In genomic region chr1:45687014-45687752, GRCh38 we compare ENCODE assay signal across 8 cellular contexts. TPM values are rescaled to one million over a fixed set of nuclear protein-coding genes. Genes with fewer than 3 reads are reported as not detected.
A peak's percentile ranks its signal among the peaks of the same experiment; 100 is the strongest.
DNase-seq lines count a peak whose midpoint lies in the region; ATAC-seq, FAIRE-seq and TF ChIP-seq lines count a peak whose summit lies in the region.

No MANE protein-coding gene starts in this region.

- peak in 1 of 7 experiments; percentile 1 for TF ChIP-seq CTCF in body of pancreas (IDR thresholded peaks at IDR 0.05)

- 0% methylated on average over 8 to 44 of the region's 44 CpGs for WGBS in body of pancreas, 2 donors

- peak overlapping the region; percentile 96 for H3K4me3 ChIP-seq in body of pancreas

- DNase-seq in A172 (ENCODE audit: low spot score) (peak; percentile 95), NCI-H2107 (lab: John Stamatoyannopoulos, UW) (peak; percentile 97), body of pancreas (peak; percentile 97 to 99 (median 98)), iPS DF 19.7 (ENCODE audit: low read depth, low spot score) (peak; percentile 94), sciatic nerve (ENCODE audit: low spot score) (peak; percentile 97)

- intact Hi-C loops in body of pancreas (cut with DNase I) = no loop called here
- intact Hi-C loops in sciatic nerve (cut with DNase I) = no loop called here

- no peaks in the 10 kb centered on the region for H3K9me3 ChIP-seq in body of pancreas

- no peaks in the 10 kb centered on the region for H3K36me3 ChIP-seq in body of pancreas (replicated peaks in 1 of 2; ENCODE audit: insufficient read depth in 1 of 2, low read depth in 2 of 2)

- TF ChIP-seq POLR2A in GM18526 (IDR thresholded peaks at IDR 0.05; ENCODE audit: extremely low read depth, insufficient read length) = peak; percentile 98
- peak; percentile 82 to 97 (median 96) for TF ChIP-seq POLR2A in body of pancreas (IDR thresholded peaks at IDR 0.05)

- peak; percentile 75 for ATAC-seq in HG03064 (IDR thresholded peaks at IDR 0.05; ENCODE audit: low read depth, unreplicated experiment)
- ATAC-seq in body of pancreas = peak; percentile 90
- ATAC-seq in sciatic nerve = peak; percentile 97

- H3K27me3 ChIP-seq in body of pancreas = no peaks in the 10 kb centered on the region

- H3K4me1 ChIP-seq in body of pancreas = peaks cover 36% of the 10 kb centered on the region

- FAIRE-seq in TTC549 (lab: Jason Lieb, UNC) = peak; percentile 88

- H3K27ac ChIP-seq in body of pancreas = peak overlapping the region; percentile 93 to 96 (median 95)

RNA-seq across cellular contexts. Expression of gene TMEM69, which starts 0.8 kb away (rescaled TPM):
- 41.8 and 44.8 TPM in 2 replicates for total RNA-seq in A172 (2014; rRNA removed; shearing (Covaris generic))
- total RNA-seq in body of pancreas (10 to 100 TPM; 11.9 to 12.5 TPM), sciatic nerve (14.0 TPM)

RNA-seq across cellular contexts. Expression of gene GPBP1L1, which starts 0.8 kb away (rescaled TPM):
- 64.5 and 103 TPM in 2 replicates for total RNA-seq in A172 (2014; rRNA removed; shearing (Covaris generic))
- total RNA-seq in body of pancreas (10 to 100 TPM; 61.0 to 90.0 TPM), sciatic nerve (102 TPM)

Comparison
In these comparisons a context has a peak if more than half of its experiments do, and no peak if none do; other contexts are left out.
1. Peak in every context shown above with its lines: DNase-seq, ATAC-seq, H3K4me3 ChIP-seq and H3K27ac ChIP-seq.